In genomic region chr14:85336257-85336656, GRCh38 we compare ENCODE assay signal across 35 cellular contexts.
"Had no signal": no experiment of that assay in that cellular context is flagged by ENCODE, and none has a peak within 500 bp of the region (broad histone marks: within the 10 kb centered on the region; RNA-seq: fewer than 3 reads in every experiment).

No MANE protein-coding gene starts in this region.

- H3K9me3 ChIP-seq: MG63 had no signal

- H3K9ac ChIP-seq: KMS-11 had no signal

- H3K27me3 ChIP-seq: MG63 had no signal

- H3K36me3 ChIP-seq: MG63 had no signal

- DNase-seq: Karpas-422, Kasumi-1, KBM-7, KG1, MM.1S, MV-4-11, NCI-H1048, NCI-H1092, NCI-H1092 treated with DMSO at 0.1 percent for 48 hours, NCI-H1105, NCI-H1105 treated with DMSO at 0.1 percent for 48 hours, NCI-H1417, NCI-H1417 treated with DMSO at 0.1 percent for 48 hours, NCI-H1436, NCI-H1436 treated with DMSO at 0.1 percent for 48 hours, NCI-H146, NCI-H1694, NCI-H1694 treated with DMSO at 0.1 percent for 48 hours, NCI-H187, NCI-H187 treated with DMSO at 0.1 percent for 48 hours, NCI-H1930, NCI-H2029, NCI-H2029 treated with DMSO at 0.1 percent for 48 hours, NCI-H2081, NCI-H2081 treated with DMSO at 0.1 percent for 48 hours, NCI-H2107, NCI-H2171, NCI-H2171 treated with DMSO at 0.1 percent for 48 hours, NCI-H2227 treated with DMSO at 0.1 percent for 48 hours, NCI-H226, NCI-H345, NCI-H446, NCI-H446 treated with DMSO at 0.1 percent for 48 hours had no signal

- H3K4me3 ChIP-seq: MG63 had no signal

- H3K27ac ChIP-seq: KMS-11 had no signal

- H3K4me2 ChIP-seq: KMS-11 had no signal
